ENCODE assay signal across 9 cellular contexts in genomic region chr12:58176296-58176869, GRCh38.
A peak's percentile ranks its signal among the peaks of the same experiment; 100 is the strongest.
DNase-seq lines count a peak whose midpoint lies in the region; ATAC-seq, FAIRE-seq and TF ChIP-seq lines count a peak whose summit lies in the region.
"Had no signal": no experiment of that assay in that cellular context is flagged by ENCODE, and none has a peak within 500 bp of the region (broad histone marks: within the 10 kb centered on the region; RNA-seq: fewer than 3 reads in every experiment).

No MANE protein-coding gene starts in this region.

- POLR2A ChIA-PET in HepG2 (lab: Yijun Ruan, JAX): no interaction called here

- no peak overlapping the region for H3K9ac ChIP-seq in HepG2 (ENCODE audit: insufficient read depth, low read depth, low read length)

- peak; percentile 21 for DNase-seq in NCI-H2196 (lab: John Stamatoyannopoulos, UW; ENCODE audit: unreplicated experiment)
- no peak for DNase-seq in NCI-H2196 treated with DMSO at 0.1 percent for 48 hours (lab: John Stamatoyannopoulos, UW; ENCODE audit: unreplicated experiment)
- peak; percentile 52 for DNase-seq in LoVo (ENCODE audit: low spot score)
- peak; percentile 9 for DNase-seq in astrocyte of the hippocampus (ENCODE audit: low read depth, low spot score)
- DNase-seq in HepG2 (ENCODE audit: low spot score): peak; percentile 49
- no peak for DNase-seq in uterus
- DNase-seq in posterior vena cava (ENCODE audit: low spot score): no peak

- no peak for TF ChIP-seq EP300 in HepG2 (IDR thresholded peaks at IDR 0.05; ENCODE audit: low read depth in 2 of 2, low read length in 2 of 2)
- no peak for TF ChIP-seq EP300 in HepG2 (CRISPR knock-in tag; IDR thresholded peaks at IDR 0.05; ENCODE audit: borderline replicate concordance)

- H3K4me3 ChIP-seq in HepG2 (replicated peaks in 1 of 3; ENCODE audit: insufficient read depth in 1 of 3, low read depth in 2 of 3, low read length in 3 of 3): no peak overlapping the region
- H3K4me3 ChIP-seq in uterus: no peak overlapping the region
- H3K4me3 ChIP-seq: skin epidermis had no signal

- H3K27ac ChIP-seq in HepG2 (ENCODE audit: extremely low read length, insufficient read depth, low read length): no peak overlapping the region
- H3K27ac ChIP-seq in uterus: no peak overlapping the region
- H3K27ac ChIP-seq: skin epidermis had no signal

- under 1% methylated on average over 7 of the region's 7 CpGs for WGBS in HepG2 (ENCODE audit: low lambda C conversion rate)

- intact Hi-C loops in HepG2 (cut with micrococcal nuclease; ENCODE audit: unreplicated experiment): loop anchor here (2.0 to 5.0 kb wide), 2 partner anchors 48 to 126 kb away; no protein-coding TSS in a partner anchor
- intact Hi-C loops in uterus (cut with DNase I; ENCODE audit: low total_unique reads): no loop called here
- intact Hi-C loops in posterior vena cava (cut with DNase I): no loop called here

- no peak overlapping the region for H2AFZ ChIP-seq in HepG2 (ENCODE audit: low read length)

- TF ChIP-seq CTCF in HepG2 (CRISPR knock-in tag; IDR thresholded peaks at IDR 0.05) (peak; percentile 67), uterus (IDR thresholded peaks at IDR 0.05) (no peak)

- in situ Hi-C loops in HepG2 (cut with HindIII; ENCODE audit: extremely low pct_ligation_motif_present, low pct_unique_long_range_greater_than_20kb): no loop called here

- no peak overlapping the region for H3K4me2 ChIP-seq in HepG2 (ENCODE audit: low read depth, low read length)

- H3K9me3 ChIP-seq in HepG2 (ENCODE audit: low read length): no peaks in the 10 kb centered on the region
- H3K9me3 ChIP-seq in uterus: no peaks in the 10 kb centered on the region

- no peaks in the 10 kb centered on the region for H3K4me1 ChIP-seq in HepG2 (ENCODE audit: insufficient read depth, low read length)
- no peaks in the 10 kb centered on the region for H3K4me1 ChIP-seq in uterus

- H3K36me3 ChIP-seq in HepG2 (replicated peaks in 1 of 2; ENCODE audit: control insufficient read depth in 1 of 2, insufficient read depth in 2 of 2, low read length in 2 of 2) (no peaks in the 10 kb centered on the region), uterus (no peaks in the 10 kb centered on the region)

- H4K20me1 ChIP-seq in HepG2 (ENCODE audit: insufficient read depth, low read length): no peaks in the 10 kb centered on the region

- TF ChIP-seq POLR2A in HepG2 (IDR thresholded peaks at IDR 0.05; ENCODE audit: insufficient read depth in 1 of 2, low read depth in 2 of 2, low read length in 2 of 2) (no peak), uterus (IDR thresholded peaks at IDR 0.05) (no peak)

- BruUV-seq in HepG2 (replicated peaks; lab: Mats Ljungman, UMichigan): no TSS peak

- H3K27me3 ChIP-seq in HepG2 (ENCODE audit: control insufficient read depth in 1 of 2, insufficient read depth in 2 of 2, low read length in 2 of 2) (peaks cover 0 to 10% of the 10 kb centered on the region in 2 experiments; a peak in 1 of 5 replicates), uterus (no peaks in the 10 kb centered on the region)

- peak; percentile 96 for ATAC-seq in HepG2
- no peak for ATAC-seq in HG03439 (IDR thresholded peaks at IDR 0.05; ENCODE audit: unreplicated experiment)

- peak; percentile 82 for FAIRE-seq in HepG2 (lab: Jason Lieb, UNC)

- TF ChIP-seq RAD21 in HepG2 (CRISPR knock-in tag; IDR thresholded peaks at IDR 0.05): no peak

- H3K79me2 ChIP-seq in HepG2 (ENCODE audit: insufficient read depth, low read length): no peaks in the 10 kb centered on the region

- CTCF ChIA-PET in HepG2 (lab: Yijun Ruan, JAX; ENCODE audit: low intra/inter-chr PET ratio, low total read pairs): no interaction called here

TF ChIP-seq in HepG2, 621 proteins besides CTCF, POLR2A, EP300 and RAD21:
- TF ChIP-seq SMC3 (IDR thresholded peaks at IDR 0.05; ENCODE audit: low read length) (peak; percentile 63; the same call in 1 of the 2 replicates), ZNF12 (CRISPR knock-in tag; IDR thresholded peaks at IDR 0.05) (peak; percentile 59; the same call in 1 of the 2 replicates), STAG1 (CRISPR knock-in tag; IDR thresholded peaks at IDR 0.05) (peak; percentile 50), GABPA (IDR thresholded peaks at IDR 0.05; ENCODE audit: low read depth, low read length) (no peak), GABPA (CRISPR knock-in tag; IDR thresholded peaks at IDR 0.05; ENCODE audit: low read depth) (no peak)

Comparison
In these comparisons a context has a peak if more than half of its experiments do, and no peak if none do; other contexts are left out.
1. DNase-seq: peak in NCI-H2196 (single experiment), LoVo (single experiment), astrocyte of the hippocampus (single experiment) and HepG2 (single experiment); none in NCI-H2196 treated with DMSO at 0.1 percent for 48 hours (single experiment), uterus (0 of 2) and posterior vena cava (single experiment).